Comparison of ENCODE assay signal across 3 cellular contexts in the genomic region with DNA sequence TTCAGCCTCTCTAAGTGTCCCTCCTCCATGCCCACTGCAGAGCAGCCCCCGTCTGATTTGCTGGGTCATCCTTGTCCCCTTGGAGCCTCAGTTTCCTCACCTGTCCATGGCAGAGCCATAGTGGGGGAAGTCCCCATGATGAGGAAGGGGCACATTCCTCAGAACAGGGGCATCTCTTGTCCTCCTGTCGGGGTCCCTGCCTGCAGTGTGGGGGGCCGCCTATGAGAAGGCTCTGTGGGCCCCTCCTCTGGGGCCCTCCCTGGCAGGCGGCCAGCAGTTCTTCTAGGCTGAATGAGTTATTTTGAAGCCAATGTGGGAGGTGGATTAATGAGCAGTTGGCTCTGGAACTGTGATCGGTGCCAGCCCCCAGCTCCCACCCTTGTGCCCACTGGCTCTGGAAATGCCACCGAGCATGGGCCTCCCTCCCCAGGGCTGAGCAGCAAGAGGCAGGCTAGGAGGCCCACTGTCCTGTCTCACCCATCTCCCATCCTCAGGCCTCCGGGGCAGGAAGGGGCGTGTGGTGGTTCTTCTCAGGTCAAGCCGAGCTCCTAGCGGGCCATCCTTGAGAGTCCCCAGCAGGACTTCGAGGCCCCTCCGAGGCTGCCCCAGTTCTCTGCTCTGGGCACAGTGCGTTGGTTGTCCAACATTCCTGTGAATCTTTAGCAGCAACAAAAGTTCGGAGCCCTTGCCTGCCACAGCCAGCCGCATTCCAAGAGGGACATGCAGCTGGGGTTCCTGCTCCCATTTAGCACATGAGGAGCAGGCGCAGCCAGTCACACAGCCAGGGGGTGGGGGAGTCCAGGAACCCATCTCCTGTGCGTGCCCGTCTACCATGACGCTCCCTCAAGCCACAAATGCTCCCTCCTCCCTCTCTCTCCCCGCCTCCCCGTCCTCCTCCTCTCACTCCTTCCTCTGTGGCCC.
A peak's percentile ranks its signal among the peaks of the same experiment; 100 is the strongest.
TF ChIP-seq lines count a peak whose summit lies in the region.

No MANE protein-coding gene starts in this region.

TF ChIP-seq in SK-N-SH, 30 proteins besides CTCF, POLR2A, EP300 and RAD21:
- TF ChIP-seq TCF12 (IDR thresholded peaks at IDR 0.05) = no peak
- TF ChIP-seq NFIC (IDR thresholded peaks at IDR 0.05; ENCODE audit: borderline replicate concordance) = no peak
- TF ChIP-seq GABPA (IDR thresholded peaks at IDR 0.05; ENCODE audit: low read depth) = no peak
- no peak for TF ChIP-seq EZH2phosphoT487 (IDR thresholded peaks at IDR 0.05; ENCODE audit: borderline replicate concordance, low read depth)
- no peak for TF ChIP-seq TAF1 (IDR thresholded peaks at IDR 0.05; ENCODE audit: borderline replicate concordance, low read depth, low read length)
- no peak for TF ChIP-seq GATA2 (CRISPR knock-in tag; IDR thresholded peaks at IDR 0.05)
- TF ChIP-seq NRF1 (IDR thresholded peaks at IDR 0.05; ENCODE audit: low read depth, low read length) = no peak
- TF ChIP-seq FOSL2 (IDR thresholded peaks at IDR 0.05; ENCODE audit: borderline replicate concordance, low read depth) = no peak
TF ChIP-seq in SK-N-SH: peak in this region for 0.

TF ChIP-seq in SK-N-SH treated with all-trans-retinoic acid at 6 μM for 48 hours, 23 proteins besides CTCF, POLR2A, EP300 and RAD21:
- TF ChIP-seq, protein P1, sequence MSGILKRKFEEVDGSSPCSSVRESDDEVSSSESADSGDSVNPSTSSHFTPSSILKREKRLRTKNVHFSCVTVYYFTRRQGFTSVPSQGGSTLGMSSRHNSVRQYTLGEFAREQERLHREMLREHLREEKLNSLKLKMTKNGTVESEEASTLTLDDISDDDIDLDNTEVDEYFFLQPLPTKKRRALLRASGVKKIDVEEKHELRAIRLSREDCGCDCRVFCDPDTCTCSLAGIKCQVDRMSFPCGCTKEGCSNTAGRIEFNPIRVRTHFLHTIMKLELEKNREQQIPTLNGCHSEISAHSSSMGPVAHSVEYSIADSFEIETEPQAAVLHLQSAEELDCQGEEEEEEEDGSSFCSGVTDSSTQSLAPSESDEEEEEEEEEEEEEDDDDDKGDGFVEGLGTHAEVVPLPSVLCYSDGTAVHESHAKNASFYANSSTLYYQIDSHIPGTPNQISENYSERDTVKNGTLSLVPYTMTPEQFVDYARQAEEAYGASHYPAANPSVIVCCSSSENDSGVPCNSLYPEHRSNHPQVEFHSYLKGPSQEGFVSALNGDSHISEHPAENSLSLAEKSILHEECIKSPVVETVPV (CRISPR knock-in tag; IDR thresholded peaks at IDR 0.05) = no peak
- no peak for TF ChIP-seq TCF4 (CRISPR knock-in tag; IDR thresholded peaks at IDR 0.05; ENCODE audit: borderline replicate concordance)

TF ChIP-seq in K562, 482 proteins besides CTCF, POLR2A, EP300 and RAD21:
- TF ChIP-seq ATF7 (IDR thresholded peaks at IDR 0.05) (no peak), NFIC (IDR thresholded peaks at IDR 0.05) (peak; percentile 58; the same call in 1 of the 2 replicates)
